Comparison of ENCODE assay signal across 21 cellular contexts in the genomic region with DNA sequence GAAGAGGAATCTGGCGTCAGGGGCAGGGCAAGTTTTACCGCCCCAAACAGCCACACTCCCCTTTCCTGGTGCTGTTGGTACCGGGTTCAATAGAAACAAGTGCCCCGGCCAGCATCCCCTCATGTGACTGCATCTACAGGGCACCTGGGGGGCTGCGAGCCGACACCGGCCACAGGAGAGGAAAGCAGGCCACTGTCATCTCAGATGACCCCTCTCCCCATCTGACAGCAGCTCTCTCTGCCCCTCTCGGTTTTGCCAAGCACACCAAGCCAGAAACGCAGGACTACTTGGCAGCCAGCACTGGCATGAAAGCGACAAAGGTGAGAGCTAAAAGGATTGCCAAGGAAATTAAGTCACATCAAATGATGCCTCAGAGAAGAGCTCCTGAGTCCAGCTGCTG. TPM values are rescaled to one million over a fixed set of nuclear protein-coding genes. Genes with fewer than 3 reads are reported as not detected.
DNase-seq lines count a peak whose midpoint lies in the region; ATAC-seq and TF ChIP-seq lines count a peak whose summit lies in the region.
"Had no signal": no experiment of that assay in that cellular context is flagged by ENCODE, and none has a peak within 500 bp of the region (broad histone marks: within the 10 kb centered on the region; RNA-seq: fewer than 3 reads in every experiment).

No MANE protein-coding gene starts in this region.

- H3K4me1 ChIP-seq in GM23338 (ENCODE audit: insufficient read depth) = peaks cover 4% of the 10 kb centered on the region; the same call in 1 of the 2 replicates

- peaks cover 27% of the 10 kb centered on the region for H3K4me1 Mint-ChIP-seq in GM23338
- peaks cover 65% of the 10 kb centered on the region for H3K4me1 Mint-ChIP-seq in nephron progenitor cell

- H3K27ac Mint-ChIP-seq in GM23338 = peak overlapping the region; percentile 52; the same call in 1 of the 2 replicates
- H3K27ac Mint-ChIP-seq in nephron progenitor cell = peak overlapping the region; percentile 88

- ATAC-seq in GM23338 = no peak
- ATAC-seq in HG03095 (IDR thresholded peaks at IDR 0.05; ENCODE audit: unreplicated experiment) = no peak
- no peak for ATAC-seq in HG03432 (IDR thresholded peaks at IDR 0.05; ENCODE audit: unreplicated experiment)
- ATAC-seq: activated T-cell treated with anti-CD3 and anti-CD28 coated beads, Interleukin-2, amount 50 U/mL, for 4 hours; gastroesophageal sphincter; naive thymus-derived CD8-positive, alpha-beta T cell had no signal

- peak overlapping the region; percentile 13; the same call in 1 of the 2 replicates for H3K27ac ChIP-seq in 22Rv1
- no peak overlapping the region for H3K27ac ChIP-seq in GM23338 (ENCODE audit: low read depth)
- H3K27ac ChIP-seq in caudate nucleus (ENCODE audit: low read depth, low read length) = peak overlapping the region; percentile 63
- H3K27ac ChIP-seq: coronary artery, epithelial cell of prostate, PC-9, SK-N-MC had no signal

- H4K20me1 ChIP-seq in GM23338 (replicated peaks; ENCODE audit: insufficient read depth) = peaks cover 17% of the 10 kb centered on the region

- H3K36me3 Mint-ChIP-seq in GM23338 (ENCODE audit: low read depth) (peaks cover 24% of the 10 kb centered on the region), nephron progenitor cell (ENCODE audit: low read depth) (peaks cover 42% of the 10 kb centered on the region)

- no peak overlapping the region for H2AFZ ChIP-seq in GM23338
- H2AFZ ChIP-seq: PC-9 had no signal

- H3K9me2 ChIP-seq in GM23338 (ENCODE audit: insufficient read depth) = no peaks in the 10 kb centered on the region

- no peak overlapping the region for H3K4me2 ChIP-seq in GM23338
- H3K4me2 ChIP-seq: PC-9 had no signal

- H3K4me3 Mint-ChIP-seq in GM23338 (no peak overlapping the region), nephron progenitor cell (no peak overlapping the region)
- H3K4me3 Mint-ChIP-seq: activated T-cell treated with anti-CD3 and anti-CD28 coated beads, Interleukin-2, amount 50 U/mL, for 4 hours had no signal

- H3K27me3 Mint-ChIP-seq in GM23338 (ENCODE audit: insufficient read depth, low read depth, poor library complexity) (no peaks in the 10 kb centered on the region), nephron progenitor cell (ENCODE audit: low read depth, poor library complexity) (no peaks in the 10 kb centered on the region)
- H3K27me3 Mint-ChIP-seq: naive thymus-derived CD8-positive, alpha-beta T cell had no signal

- H3F3A ChIP-seq in GM23338 (replicated peaks; ENCODE audit: low read depth) = no peaks in the 10 kb centered on the region

- H3K4me3 ChIP-seq in GM23338 = no peak overlapping the region
- H3K4me3 ChIP-seq: adrenal gland, coronary artery, gastroesophageal sphincter, lung, PC-9, SK-N-MC had no signal

- no peak for DNase-seq in GM23338 (ENCODE audit: low spot score)
- peak in 1 of 61 donors; percentile 67 for DNase-seq in caudate nucleus (lab: John Stamatoyannopoulos, UW)
- DNase-seq in nephron progenitor cell = no peak
- no peak for DNase-seq in HK-2 (ENCODE audit: unreplicated experiment)
- DNase-seq in NCI-H146 treated with DMSO at 0.1 percent for 48 hours (lab: John Stamatoyannopoulos, UW; ENCODE audit: unreplicated experiment) = no peak
- DNase-seq: activated CD4-positive, alpha-beta T cell treated with anti-CD3 and anti-CD28 coated beads, Interleukin-2, amount 50 U/mL, for 1 hour; activated T-cell treated with anti-CD3 and anti-CD28 coated beads, Interleukin-2, amount 50 U/mL, for 4 hours; adrenal gland; MM.1S; NCI-H2029; NCI-H526; PC-9 had no signal

- no peaks in the 10 kb centered on the region for H3K36me3 ChIP-seq in GM23338 (ENCODE audit: insufficient read depth)
- H3K36me3 ChIP-seq: adrenal gland, gastroesophageal sphincter had no signal

- H3K79me2 ChIP-seq in GM23338 (replicated peaks; ENCODE audit: insufficient read depth) = peaks cover 98% of the 10 kb centered on the region

- no peak for TF ChIP-seq CTCF in 22Rv1 (IDR thresholded peaks at IDR 0.05)
- TF ChIP-seq CTCF in GM23338 (conservative IDR thresholded peaks at IDR 0.05; ENCODE audit: low read depth in 2 of 2) = no peak
- no peak for TF ChIP-seq CTCF in nephron progenitor cell (IDR thresholded peaks at IDR 0.05)

- H3K27me3 ChIP-seq in GM23338 (ENCODE audit: insufficient read depth) = no peaks in the 10 kb centered on the region
- H3K27me3 ChIP-seq: adrenal gland, gastroesophageal sphincter had no signal

- H3K9me3 Mint-ChIP-seq in GM23338 (peaks cover 14% of the 10 kb centered on the region; the same call in 2 of the 3 replicates), nephron progenitor cell (peaks cover 25% of the 10 kb centered on the region)
- H3K9me3 Mint-ChIP-seq: activated T-cell treated with anti-CD3 and anti-CD28 coated beads, Interleukin-2, amount 50 U/mL, for 4 hours; naive thymus-derived CD8-positive, alpha-beta T cell had no signal

TF ChIP-seq in GM23338, 12 proteins besides CTCF, POLR2A, EP300 and RAD21 (continues in another document):
- TF ChIP-seq, protein P1, sequence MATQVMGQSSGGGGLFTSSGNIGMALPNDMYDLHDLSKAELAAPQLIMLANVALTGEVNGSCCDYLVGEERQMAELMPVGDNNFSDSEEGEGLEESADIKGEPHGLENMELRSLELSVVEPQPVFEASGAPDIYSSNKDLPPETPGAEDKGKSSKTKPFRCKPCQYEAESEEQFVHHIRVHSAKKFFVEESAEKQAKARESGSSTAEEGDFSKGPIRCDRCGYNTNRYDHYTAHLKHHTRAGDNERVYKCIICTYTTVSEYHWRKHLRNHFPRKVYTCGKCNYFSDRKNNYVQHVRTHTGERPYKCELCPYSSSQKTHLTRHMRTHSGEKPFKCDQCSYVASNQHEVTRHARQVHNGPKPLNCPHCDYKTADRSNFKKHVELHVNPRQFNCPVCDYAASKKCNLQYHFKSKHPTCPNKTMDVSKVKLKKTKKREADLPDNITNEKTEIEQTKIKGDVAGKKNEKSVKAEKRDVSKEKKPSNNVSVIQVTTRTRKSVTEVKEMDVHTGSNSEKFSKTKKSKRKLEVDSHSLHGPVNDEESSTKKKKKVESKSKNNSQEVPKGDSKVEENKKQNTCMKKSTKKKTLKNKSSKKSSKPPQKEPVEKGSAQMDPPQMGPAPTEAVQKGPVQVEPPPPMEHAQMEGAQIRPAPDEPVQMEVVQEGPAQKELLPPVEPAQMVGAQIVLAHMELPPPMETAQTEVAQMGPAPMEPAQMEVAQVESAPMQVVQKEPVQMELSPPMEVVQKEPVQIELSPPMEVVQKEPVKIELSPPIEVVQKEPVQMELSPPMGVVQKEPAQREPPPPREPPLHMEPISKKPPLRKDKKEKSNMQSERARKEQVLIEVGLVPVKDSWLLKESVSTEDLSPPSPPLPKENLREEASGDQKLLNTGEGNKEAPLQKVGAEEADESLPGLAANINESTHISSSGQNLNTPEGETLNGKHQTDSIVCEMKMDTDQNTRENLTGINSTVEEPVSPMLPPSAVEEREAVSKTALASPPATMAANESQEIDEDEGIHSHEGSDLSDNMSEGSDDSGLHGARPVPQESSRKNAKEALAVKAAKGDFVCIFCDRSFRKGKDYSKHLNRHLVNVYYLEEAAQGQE (IDR thresholded peaks at IDR 0.05; ENCODE audit: unreplicated experiment) = no peak
- TF ChIP-seq, protein P2, sequence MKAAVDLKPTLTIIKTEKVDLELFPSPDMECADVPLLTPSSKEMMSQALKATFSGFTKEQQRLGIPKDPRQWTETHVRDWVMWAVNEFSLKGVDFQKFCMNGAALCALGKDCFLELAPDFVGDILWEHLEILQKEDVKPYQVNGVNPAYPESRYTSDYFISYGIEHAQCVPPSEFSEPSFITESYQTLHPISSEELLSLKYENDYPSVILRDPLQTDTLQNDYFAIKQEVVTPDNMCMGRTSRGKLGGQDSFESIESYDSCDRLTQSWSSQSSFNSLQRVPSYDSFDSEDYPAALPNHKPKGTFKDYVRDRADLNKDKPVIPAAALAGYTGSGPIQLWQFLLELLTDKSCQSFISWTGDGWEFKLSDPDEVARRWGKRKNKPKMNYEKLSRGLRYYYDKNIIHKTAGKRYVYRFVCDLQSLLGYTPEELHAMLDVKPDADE (IDR thresholded peaks at IDR 0.05) = no peak
- TF ChIP-seq JUNB (IDR thresholded peaks at IDR 0.05; ENCODE audit: unreplicated experiment) = no peak

RNA-seq across cellular contexts. Expression of a gene that starts 37.1 kb away (rescaled TPM):
- 15.4 and 23.4 TPM in 2 replicates for total RNA-seq in GM23338 (2014; rRNA removed; shearing (Covaris generic))
- polyA plus RNA-seq in GM23338 (2016; fragmentation: Nextera tagmentation; extraction: Ambion mirVana) = 17.8 and 19.9 TPM in 2 replicates
